Comparison of ENCODE assay signal across 7 cellular contexts in genomic region chr11:70423523-70424505, GRCh38. TPM values are rescaled to one million over a fixed set of nuclear protein-coding genes. Genes with fewer than 3 reads are reported as not detected.
DNase-seq lines count a peak whose midpoint lies in the region; ATAC-seq and TF ChIP-seq lines count a peak whose summit lies in the region.

No MANE protein-coding gene starts in this region.

- no peak overlapping the region for H3K4me3 ChIP-seq in psoas muscle
- no peak overlapping the region for H3K4me3 ChIP-seq in prostate gland
- no peak overlapping the region for H3K4me3 ChIP-seq in CD4-positive, alpha-beta memory T cell (ENCODE audit: low read length in 2 of 2)

- 89 to 93% (median 92%) methylated on average over 33 to 34 of the region's 34 CpGs for WGBS in psoas muscle, 3 donors
- 86% methylated on average over 34 of the region's 34 CpGs for WGBS in prostate gland

- H3K27ac Mint-ChIP-seq in CD4-positive, alpha-beta memory T cell, result no peak overlapping the region

- no peaks in the 10 kb centered on the region for H3K27me3 ChIP-seq in psoas muscle (ENCODE audit: insufficient read depth in 3 of 3, low read length in 2 of 3)
- H3K27me3 ChIP-seq in prostate gland (replicated peaks; ENCODE audit: insufficient read depth), result no peaks in the 10 kb centered on the region
- no peaks in the 10 kb centered on the region for H3K27me3 ChIP-seq in CD4-positive, alpha-beta memory T cell (ENCODE audit: insufficient read depth, low read length)

- TF ChIP-seq CTCF in psoas muscle (IDR thresholded peaks at IDR 0.05) (no peak), prostate gland (IDR thresholded peaks at IDR 0.05) (no peak)

- peak; percentile 95 for DNase-seq in M059J (ENCODE audit: low read depth)
- peak; percentile 95 for DNase-seq in astrocyte of the hippocampus (ENCODE audit: low read depth, low spot score)
- DNase-seq in psoas muscle, result no peak
- DNase-seq in prostate gland (ENCODE audit: low spot score), result no peak
- no peak for DNase-seq in CD4-positive, alpha-beta memory T cell

- TF ChIP-seq POLR2A in prostate gland (IDR thresholded peaks at IDR 0.05), result no peak

- H3K4me1 ChIP-seq in psoas muscle (no peaks in the 10 kb centered on the region), prostate gland (replicated peaks) (no peaks in the 10 kb centered on the region)
- H3K4me1 ChIP-seq in CD4-positive, alpha-beta memory T cell (ENCODE audit: insufficient read depth, low read length), result no peaks in the 10 kb centered on the region

- H3K4me1 Mint-ChIP-seq in CD4-positive, alpha-beta memory T cell, result no peaks in the 10 kb centered on the region

- no peaks in the 10 kb centered on the region for H3K36me3 Mint-ChIP-seq in CD4-positive, alpha-beta memory T cell

- CTCF ChIA-PET in CD4-positive, alpha-beta memory T cell (lab: Charles Lee; ENCODE audit: partially characterized antibody), result no interaction called here

- POLR2A ChIA-PET in CD4-positive, alpha-beta memory T cell (lab: Charles Lee; ENCODE audit: partially characterized antibody), result no interaction called here

- ATAC-seq in GM18867 (IDR thresholded peaks at IDR 0.05; ENCODE audit: unreplicated experiment) (peak; percentile 58), psoas muscle (peak in 3 of 4 donors; percentile 19 to 36 (median 22)), HG02973 (IDR thresholded peaks at IDR 0.05; ENCODE audit: unreplicated experiment) (no peak)

- no peak overlapping the region for H3K4me3 Mint-ChIP-seq in CD4-positive, alpha-beta memory T cell

- H3K9me3 Mint-ChIP-seq in CD4-positive, alpha-beta memory T cell, result no peaks in the 10 kb centered on the region

- intact Hi-C loops in psoas muscle (cut with DNase I) (no loop called here), prostate gland (cut with DNase I) (no loop called here)
- intact Hi-C loops in CD4-positive, alpha-beta memory T cell (cut with micrococcal nuclease), result no loop called here

- no peaks in the 10 kb centered on the region for H3K27me3 Mint-ChIP-seq in CD4-positive, alpha-beta memory T cell

- no peak overlapping the region for H3K27ac ChIP-seq in psoas muscle
- no peak overlapping the region for H3K27ac ChIP-seq in prostate gland
- no peak overlapping the region for H3K27ac ChIP-seq in CD4-positive, alpha-beta memory T cell (ENCODE audit: low read depth, low read length)

- H3K9me3 ChIP-seq in psoas muscle (no peaks in the 10 kb centered on the region), prostate gland (no peaks in the 10 kb centered on the region)
- no peaks in the 10 kb centered on the region for H3K9me3 ChIP-seq in CD4-positive, alpha-beta memory T cell (ENCODE audit: control insufficient read depth in 1 of 2, low read length in 2 of 2)

- H3K36me3 ChIP-seq in psoas muscle (ENCODE audit: insufficient read depth in 1 of 2, low read depth in 1 of 2) (peaks cover 13 to 98% of the 10 kb centered on the region in 2 donors), prostate gland (peaks cover 5 to 9% of the 10 kb centered on the region in 2 donors)
- no peaks in the 10 kb centered on the region for H3K36me3 ChIP-seq in CD4-positive, alpha-beta memory T cell (ENCODE audit: insufficient read depth, low read length)

RNA-seq across cellular contexts. Expression of gene CTTN, which starts 25.5 kb away (rescaled TPM):
- 127 and 147 TPM in 2 replicates for total RNA-seq in M059J (2014; rRNA removed; shearing (Covaris generic))
- total RNA-seq in psoas muscle (100 to 1,000 TPM in 2 of 4 donors, 10 to 100 TPM in 2; 60.0 to 117 (median 91.2) TPM), prostate gland (100 to 1,000 TPM; 208 to 348 TPM)
- 10 to 100 TPM; 44.1 to 91.2 (median 88.4) TPM for polyA plus RNA-seq in psoas muscle
- 1 to 10 TPM in 1 of 2 experiments, under 1 TPM in 1; 0.58 to 1.5 TPM for total RNA-seq in CD4-positive, alpha-beta memory T cell
- polyA plus RNA-seq in CD4-positive, alpha-beta memory T cell, result under 1 TPM in 1 of 2 donors, not detected in 1; 0.41 TPM

Comparison
In these comparisons a context has a peak if more than half of its experiments do, and no peak if none do; other contexts are left out.
1. DNase-seq: peak in M059J (single experiment) and astrocyte of the hippocampus (single experiment); none in psoas muscle (0 of 2), prostate gland (single experiment) and CD4-positive, alpha-beta memory T cell (0 of 5).
2. RNA of gene CTTN, which starts 25.5 kb away (total RNA-seq): 208 to 348 TPM in prostate gland, 127 to 147 TPM in M059J and 60.0 to 117 TPM in psoas muscle; 0.58 to 1.5 TPM in CD4-positive, alpha-beta memory T cell; every median in the first group is over 10 times any median in the second.